1 cellular context compared by ENCODE assay signal in genomic region chr10:86486856-86487255, GRCh38.
TF ChIP-seq lines count a peak whose summit lies in the region.

No MANE protein-coding gene starts in this region.

TF ChIP-seq in GM23338, 12 proteins besides CTCF, POLR2A, EP300 and RAD21 (continued from another document):
- TF ChIP-seq ETS1 (IDR thresholded peaks at IDR 0.05) (no peak), JUNB (IDR thresholded peaks at IDR 0.05; ENCODE audit: unreplicated experiment) (no peak), POLR2AphosphoS5 (IDR thresholded peaks at IDR 0.05; ENCODE audit: low read depth) (no peak), ZNF462 (CRISPR knock-in tag; IDR thresholded peaks at IDR 0.05) (no peak), ZNF331 (CRISPR knock-in tag; IDR thresholded peaks at IDR 0.05; ENCODE audit: low read depth) (no peak), NANOG (IDR thresholded peaks at IDR 0.05; ENCODE audit: borderline replicate concordance) (no peak), EZH2 (IDR thresholded peaks at IDR 0.05; ENCODE audit: low read depth, unreplicated experiment) (no peak), ZNF114 (CRISPR knock-in tag; IDR thresholded peaks at IDR 0.05) (no peak), REST (IDR thresholded peaks at IDR 0.05; ENCODE audit: unreplicated experiment) (no peak)
